In the genomic region with DNA sequence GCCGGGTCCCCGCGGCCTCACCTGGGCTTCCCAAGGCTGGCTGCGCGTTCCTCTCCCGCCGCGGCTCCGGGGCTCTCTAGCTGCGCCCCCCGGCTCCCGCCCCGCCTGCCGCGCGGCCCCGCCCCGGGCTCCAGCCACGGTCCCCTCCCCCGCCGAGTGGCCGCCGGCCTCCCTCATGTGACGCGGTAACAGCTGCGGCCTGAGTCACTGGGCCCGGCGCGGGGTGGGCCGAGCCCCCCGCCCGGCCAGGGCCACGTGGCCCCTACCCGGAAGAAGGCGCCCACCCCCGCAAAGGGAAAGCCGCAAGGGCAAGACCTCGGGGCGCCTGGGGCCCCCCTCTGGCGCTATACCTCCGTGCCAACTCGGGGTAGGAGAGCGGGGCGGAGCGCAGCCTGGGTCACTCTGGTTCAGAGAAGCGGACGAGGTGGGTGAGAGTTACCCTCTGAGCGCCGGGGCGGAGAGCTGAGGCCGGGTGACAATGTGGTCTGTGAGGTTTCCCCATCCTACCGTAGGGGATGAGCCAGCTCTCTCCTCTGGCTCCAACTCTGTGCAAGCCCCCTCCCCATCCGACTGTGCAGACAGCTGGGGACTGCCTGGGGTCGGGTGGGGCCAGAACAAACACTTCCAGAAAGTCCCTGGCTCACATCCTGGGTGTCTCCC, we compare ENCODE assay signal across 1 cellular context.
A peak's percentile ranks its signal among the peaks of the same experiment; 100 is the strongest.
TF ChIP-seq lines count a peak whose summit lies in the region.

Gene CD63 (minus strand): TSS at position 78 of the 660 bp plus-strand sequence. CDS start 668 bp downstream, outside the sequence.

TF ChIP-seq in WTC11, 78 proteins besides CTCF, POLR2A, EP300 and RAD21 (continued from another document):
- TF ChIP-seq TCF7 (CRISPR knock-in tag; IDR thresholded peaks at IDR 0.05; ENCODE audit: low read depth) (no peak), NR2C2 (CRISPR knock-in tag; IDR thresholded peaks at IDR 0.05) (no peak), USF1 (CRISPR knock-in tag; IDR thresholded peaks at IDR 0.05) (peak; percentile 90), AFF4 (CRISPR knock-in tag; IDR thresholded peaks at IDR 0.05; ENCODE audit: borderline replicate concordance) (no peak), RELA (CRISPR knock-in tag; IDR thresholded peaks at IDR 0.05; ENCODE audit: borderline replicate concordance) (no peak), SMAD3 (CRISPR knock-in tag; IDR thresholded peaks at IDR 0.05; ENCODE audit: borderline replicate concordance) (no peak), ZBTB21 (CRISPR knock-in tag; IDR thresholded peaks at IDR 0.05; ENCODE audit: borderline replicate concordance) (no peak), ZNF317 (CRISPR knock-in tag; IDR thresholded peaks at IDR 0.05; ENCODE audit: borderline replicate concordance, low read depth) (no peak), MYBL2 (CRISPR knock-in tag; IDR thresholded peaks at IDR 0.05) (peak; percentile 59; the same call in 1 of the 2 replicates), NFATC4 (CRISPR knock-in tag; IDR thresholded peaks at IDR 0.05) (no peak), ZNF423 (CRISPR knock-in tag; IDR thresholded peaks at IDR 0.05) (no peak), RORB (CRISPR knock-in tag; IDR thresholded peaks at IDR 0.05) (no peak), ELF4 (CRISPR knock-in tag; IDR thresholded peaks at IDR 0.05; ENCODE audit: low read depth) (no peak), PRRX2 (CRISPR knock-in tag; IDR thresholded peaks at IDR 0.05) (no peak), ATF1 (CRISPR knock-in tag; IDR thresholded peaks at IDR 0.05) (0 out of 2 replicates have a peak, but pooled peaks have one; percentile 35), ZSCAN18 (CRISPR knock-in tag; IDR thresholded peaks at IDR 0.05) (no peak), AR (CRISPR knock-in tag; IDR thresholded peaks at IDR 0.05) (no peak), EMX1 (CRISPR knock-in tag; IDR thresholded peaks at IDR 0.05) (no peak), TP53 (CRISPR knock-in tag; IDR thresholded peaks at IDR 0.05) (no peak), SOX15 (CRISPR knock-in tag; IDR thresholded peaks at IDR 0.05) (no peak), GTF2I (CRISPR knock-in tag; conservative IDR thresholded peaks at IDR 0.05) (no peak), FOXJ3 (CRISPR knock-in tag; IDR thresholded peaks at IDR 0.05; ENCODE audit: borderline replicate concordance) (no peak), CREM (CRISPR knock-in tag; IDR thresholded peaks at IDR 0.05) (peak; percentile 39; the same call in 1 of the 2 replicates), CBFB (CRISPR knock-in tag; IDR thresholded peaks at IDR 0.05; ENCODE audit: low read depth) (no peak), STAT6 (CRISPR knock-in tag; conservative IDR thresholded peaks at IDR 0.05; ENCODE audit: low read depth) (no peak)
- TF ChIP-seq, protein P1, sequence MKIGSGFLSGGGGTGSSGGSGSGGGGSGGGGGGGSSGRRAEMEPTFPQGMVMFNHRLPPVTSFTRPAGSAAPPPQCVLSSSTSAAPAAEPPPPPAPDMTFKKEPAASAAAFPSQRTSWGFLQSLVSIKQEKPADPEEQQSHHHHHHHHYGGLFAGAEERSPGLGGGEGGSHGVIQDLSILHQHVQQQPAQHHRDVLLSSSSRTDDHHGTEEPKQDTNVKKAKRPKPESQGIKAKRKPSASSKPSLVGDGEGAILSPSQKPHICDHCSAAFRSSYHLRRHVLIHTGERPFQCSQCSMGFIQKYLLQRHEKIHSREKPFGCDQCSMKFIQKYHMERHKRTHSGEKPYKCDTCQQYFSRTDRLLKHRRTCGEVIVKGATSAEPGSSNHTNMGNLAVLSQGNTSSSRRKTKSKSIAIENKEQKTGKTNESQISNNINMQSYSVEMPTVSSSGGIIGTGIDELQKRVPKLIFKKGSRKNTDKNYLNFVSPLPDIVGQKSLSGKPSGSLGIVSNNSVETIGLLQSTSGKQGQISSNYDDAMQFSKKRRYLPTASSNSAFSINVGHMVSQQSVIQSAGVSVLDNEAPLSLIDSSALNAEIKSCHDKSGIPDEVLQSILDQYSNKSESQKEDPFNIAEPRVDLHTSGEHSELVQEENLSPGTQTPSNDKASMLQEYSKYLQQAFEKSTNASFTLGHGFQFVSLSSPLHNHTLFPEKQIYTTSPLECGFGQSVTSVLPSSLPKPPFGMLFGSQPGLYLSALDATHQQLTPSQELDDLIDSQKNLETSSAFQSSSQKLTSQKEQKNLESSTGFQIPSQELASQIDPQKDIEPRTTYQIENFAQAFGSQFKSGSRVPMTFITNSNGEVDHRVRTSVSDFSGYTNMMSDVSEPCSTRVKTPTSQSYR (CRISPR knock-in tag; IDR thresholded peaks at IDR 0.05), result no peak
- TF ChIP-seq, protein P2, sequence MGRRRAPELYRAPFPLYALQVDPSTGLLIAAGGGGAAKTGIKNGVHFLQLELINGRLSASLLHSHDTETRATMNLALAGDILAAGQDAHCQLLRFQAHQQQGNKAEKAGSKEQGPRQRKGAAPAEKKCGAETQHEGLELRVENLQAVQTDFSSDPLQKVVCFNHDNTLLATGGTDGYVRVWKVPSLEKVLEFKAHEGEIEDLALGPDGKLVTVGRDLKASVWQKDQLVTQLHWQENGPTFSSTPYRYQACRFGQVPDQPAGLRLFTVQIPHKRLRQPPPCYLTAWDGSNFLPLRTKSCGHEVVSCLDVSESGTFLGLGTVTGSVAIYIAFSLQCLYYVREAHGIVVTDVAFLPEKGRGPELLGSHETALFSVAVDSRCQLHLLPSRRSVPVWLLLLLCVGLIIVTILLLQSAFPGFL (CRISPR knock-in tag; IDR thresholded peaks at IDR 0.05; ENCODE audit: borderline replicate concordance), result no peak
- TF ChIP-seq, protein P3, sequence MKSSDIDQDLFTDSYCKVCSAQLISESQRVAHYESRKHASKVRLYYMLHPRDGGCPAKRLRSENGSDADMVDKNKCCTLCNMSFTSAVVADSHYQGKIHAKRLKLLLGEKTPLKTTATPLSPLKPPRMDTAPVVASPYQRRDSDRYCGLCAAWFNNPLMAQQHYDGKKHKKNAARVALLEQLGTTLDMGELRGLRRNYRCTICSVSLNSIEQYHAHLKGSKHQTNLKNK (CRISPR knock-in tag; IDR thresholded peaks at IDR 0.05), result no peak
- TF ChIP-seq, protein P4, sequence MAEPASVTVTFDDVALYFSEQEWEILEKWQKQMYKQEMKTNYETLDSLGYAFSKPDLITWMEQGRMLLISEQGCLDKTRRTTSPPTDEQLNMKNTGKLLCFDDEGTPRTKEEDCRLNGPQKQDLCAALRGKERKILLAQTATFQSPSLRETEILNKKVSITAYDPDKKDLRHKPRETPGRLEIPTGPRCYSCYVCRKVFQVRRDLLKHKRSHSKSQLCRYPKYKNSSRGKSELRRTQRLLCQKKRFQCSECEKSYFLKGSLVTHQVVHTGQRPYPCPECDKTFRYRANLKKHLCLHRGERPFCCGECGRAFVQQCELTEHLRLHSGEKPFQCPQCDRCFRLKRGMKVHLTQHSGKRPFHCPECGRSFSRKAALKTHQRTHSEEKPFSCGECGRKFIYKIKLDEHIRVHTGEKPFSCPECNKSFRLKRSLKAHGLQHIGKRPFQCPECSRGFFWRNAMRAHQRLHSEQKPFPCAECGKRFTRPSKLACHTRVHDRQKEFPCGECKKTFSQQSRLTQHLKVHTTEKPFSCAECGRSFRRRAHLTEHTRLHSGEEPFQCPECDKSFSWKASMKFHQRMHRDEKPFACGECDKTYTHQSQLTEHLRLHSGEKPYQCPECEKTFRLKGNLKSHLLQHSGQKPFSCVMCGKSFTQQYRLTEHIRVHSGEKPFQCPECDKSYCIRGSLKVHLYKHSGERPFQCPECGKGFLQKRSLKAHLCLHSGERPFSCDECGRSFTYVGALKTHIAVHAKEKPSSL (CRISPR knock-in tag; conservative IDR thresholded peaks at IDR 0.05), result no peak
- TF ChIP-seq, protein P5, sequence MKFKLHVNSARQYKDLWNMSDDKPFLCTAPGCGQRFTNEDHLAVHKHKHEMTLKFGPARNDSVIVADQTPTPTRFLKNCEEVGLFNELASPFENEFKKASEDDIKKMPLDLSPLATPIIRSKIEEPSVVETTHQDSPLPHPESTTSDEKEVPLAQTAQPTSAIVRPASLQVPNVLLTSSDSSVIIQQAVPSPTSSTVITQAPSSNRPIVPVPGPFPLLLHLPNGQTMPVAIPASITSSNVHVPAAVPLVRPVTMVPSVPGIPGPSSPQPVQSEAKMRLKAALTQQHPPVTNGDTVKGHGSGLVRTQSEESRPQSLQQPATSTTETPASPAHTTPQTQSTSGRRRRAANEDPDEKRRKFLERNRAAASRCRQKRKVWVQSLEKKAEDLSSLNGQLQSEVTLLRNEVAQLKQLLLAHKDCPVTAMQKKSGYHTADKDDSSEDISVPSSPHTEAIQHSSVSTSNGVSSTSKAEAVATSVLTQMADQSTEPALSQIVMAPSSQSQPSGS (CRISPR knock-in tag; IDR thresholded peaks at IDR 0.05; ENCODE audit: borderline replicate concordance, low read depth), result no peak
